23 cellular contexts compared by ENCODE assay signal in the genomic region with DNA sequence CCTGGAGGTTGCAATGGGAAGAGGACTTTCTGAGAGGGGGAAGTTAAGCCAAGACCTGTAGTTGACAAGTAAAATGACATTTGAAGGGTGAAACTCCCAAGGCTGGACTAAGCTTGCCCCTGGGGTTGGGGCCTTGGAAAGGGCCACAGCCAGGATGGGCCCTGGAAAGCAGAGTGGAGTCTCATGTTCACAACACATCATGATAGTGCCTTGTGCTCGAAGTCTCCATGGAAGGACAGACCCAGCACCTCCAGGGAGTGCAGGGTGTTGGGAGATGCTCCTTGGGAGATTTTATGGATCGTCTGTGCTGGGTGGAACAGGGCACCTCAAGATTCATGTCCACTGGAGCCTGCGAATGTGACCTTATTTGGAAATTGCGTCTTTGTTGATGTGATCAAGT. TPM values are rescaled to one million over a fixed set of nuclear protein-coding genes. Genes with fewer than 3 reads are reported as not detected.
DNase-seq lines count a peak whose midpoint lies in the region; ATAC-seq, FAIRE-seq and TF ChIP-seq lines count a peak whose summit lies in the region.
"Had no signal": no experiment of that assay in that cellular context is flagged by ENCODE, and none has a peak within 500 bp of the region (broad histone marks: within the 10 kb centered on the region; RNA-seq: fewer than 3 reads in every experiment).

No MANE protein-coding gene starts in this region.

- DNase-seq in activated effector memory CD4-positive, alpha-beta T cell treated with anti-CD3 and anti-CD28 coated beads, Interleukin-2, amount 50 U/mL, for 16 hours, result peak; percentile 51
- no peak for DNase-seq in activated effector memory CD4-positive, alpha-beta T cell treated with Interleukin-2 at 50 U/mL for 16 hours
- peak; percentile 7 for DNase-seq in kidney
- DNase-seq in sigmoid colon, result peak; percentile 11
- no peak for DNase-seq in ureter (ENCODE audit: low spot score)
- no peak for DNase-seq in immature natural killer cell
- DNase-seq: 8988T; CD8-positive, alpha-beta T cell; COR-L47; DMS 273 treated with DMSO at 0.1 percent for 48 hours; DMS53; DND-41; EL; GOT3 had no signal

- H3K36me3 Mint-ChIP-seq in immature natural killer cell, result no peaks in the 10 kb centered on the region
- H3K36me3 Mint-ChIP-seq: CD8-positive, alpha-beta T cell; IgD-negative memory B cell had no signal

- H3K27me3 ChIP-seq in sigmoid colon, result peaks cover 0 to 43% (median 0%) of the 10 kb centered on the region in 3 donors

- H3K27ac Mint-ChIP-seq in immature natural killer cell, result no peak overlapping the region
- H3K27ac Mint-ChIP-seq: CD8-positive, alpha-beta T cell; IgD-negative memory B cell had no signal

- intact Hi-C loops in kidney (cut with DNase I) (no loop called here), sigmoid colon (cut with DNase I) (no loop called here)

- no peaks in the 10 kb centered on the region for H3K4me1 ChIP-seq in kidney (ENCODE audit: control insufficient read depth in 1 of 2, insufficient read depth in 1 of 2, low read depth in 1 of 2, low read length in 2 of 2)
- H3K4me1 ChIP-seq in sigmoid colon, result no peaks in the 10 kb centered on the region
- H3K4me1 ChIP-seq: HAP-1 had no signal

- TF ChIP-seq CTCF in kidney (IDR thresholded peaks at IDR 0.05; ENCODE audit: borderline replicate concordance, extremely low read depth, insufficient read depth) (no peak), sigmoid colon (IDR thresholded peaks at IDR 0.05) (no peak)

- no peak for ATAC-seq in HG03039 (IDR thresholded peaks at IDR 0.05; ENCODE audit: unreplicated experiment)
- ATAC-seq: CD8-positive, alpha-beta T cell; GM12878 had no signal

- H3K27ac ChIP-seq in kidney (ENCODE audit: low read depth in 2 of 2, low read length in 2 of 2) (no peak overlapping the region), sigmoid colon (no peak overlapping the region)
- H3K27ac ChIP-seq: BLaER1 had no signal

- H3K9me3 ChIP-seq in kidney (ENCODE audit: control insufficient read depth in 1 of 2, low read length in 2 of 2), result no peaks in the 10 kb centered on the region
- H3K9me3 ChIP-seq in sigmoid colon, result no peaks in the 10 kb centered on the region
- H3K9me3 ChIP-seq: BLaER1, HAP-1 had no signal

- H3K4me3 ChIP-seq in kidney (ENCODE audit: low read length in 2 of 2) (no peak overlapping the region), sigmoid colon (no peak overlapping the region)
- H3K4me3 ChIP-seq: BLaER1, GM12878, HAP-1 had no signal

- H3K4me3 Mint-ChIP-seq in immature natural killer cell, result no peak overlapping the region
- H3K4me3 Mint-ChIP-seq: CD8-positive, alpha-beta T cell; IgD-negative memory B cell had no signal

- 90% methylated on average over 4 of the region's 4 CpGs for WGBS in sigmoid colon, 2 donors

- no peak for TF ChIP-seq POLR2A in sigmoid colon (IDR thresholded peaks at IDR 0.05)

- no peak for FAIRE-seq in kidney (lab: Jason Lieb, UNC)
- FAIRE-seq: GM12878, HTR-8/SVneo had no signal

- H3K36me3 ChIP-seq in kidney (ENCODE audit: control insufficient read depth in 1 of 2, insufficient read depth in 2 of 2, low read length in 2 of 2) (no peaks in the 10 kb centered on the region), sigmoid colon (no peaks in the 10 kb centered on the region)
- H3K36me3 ChIP-seq: BLaER1, HAP-1 had no signal

- TF ChIP-seq EP300 in sigmoid colon (IDR thresholded peaks at IDR 0.05), result no peak

- H3K27me3 Mint-ChIP-seq in immature natural killer cell (ENCODE audit: low read depth in 3 of 3), result peaks cover 0 to 8% (median 2%) of the 10 kb centered on the region in 3 donors

- peaks cover 0 to 4% of the 10 kb centered on the region in 2 donors for H3K4me1 Mint-ChIP-seq in immature natural killer cell

- H3K9me3 Mint-ChIP-seq in immature natural killer cell, result no peaks in the 10 kb centered on the region
- H3K9me3 Mint-ChIP-seq: CD8-positive, alpha-beta T cell had no signal

- no peak overlapping the region for H3K9ac ChIP-seq in kidney (ENCODE audit: low read length in 2 of 2)
- H3K9ac ChIP-seq: BLaER1 had no signal

RNA-seq across cellular contexts. Expression of gene ACTRT2, which starts 55.6 kb away (rescaled TPM):
- total RNA-seq in kidney (not detected), sigmoid colon (not detected), ureter (not detected)
- polyA plus RNA-seq in kidney (ENCODE audit: insufficient read depth, low read depth, low replicate concordance) (not detected), sigmoid colon (not detected), immature natural killer cell (not detected)
- total RNA-seq: A673; CD8-positive, alpha-beta T cell; G401; GM12878 had no signal
- polyA plus RNA-seq: AG04450, GM12878, IgD-negative memory B cell had no signal

Comparison
In these comparisons a context has a peak if more than half of its experiments do, and no peak if none do; other contexts are left out.
1. DNase-seq: peak in activated effector memory CD4-positive, alpha-beta T cell treated with anti-CD3 and anti-CD28 coated beads, Interleukin-2, amount 50 U/mL, for 16 hours (single experiment), kidney (single experiment) and sigmoid colon (single experiment); none in activated effector memory CD4-positive, alpha-beta T cell treated with Interleukin-2 at 50 U/mL for 16 hours (single experiment), ureter (single experiment) and immature natural killer cell (0 of 3).